Comparison of ENCODE assay signal across 1 cellular context in genomic region chr1:198599749-198600148, GRCh38.
TF ChIP-seq lines count a peak whose summit lies in the region.

No MANE protein-coding gene starts in this region.

TF ChIP-seq in GM12878, 131 proteins besides CTCF, POLR2A, EP300 and RAD21:
- TF ChIP-seq ETV6 (conservative IDR thresholded peaks at IDR 0.05 in 1 of 2, IDR thresholded peaks at IDR 0.05 in 1 of 2; ENCODE audit: borderline replicate concordance in 1 of 2, low read depth in 1 of 2) (no peak), ASH2L (IDR thresholded peaks at IDR 0.05; ENCODE audit: borderline replicate concordance, low read depth) (no peak), FOXM1 (IDR thresholded peaks at IDR 0.05; ENCODE audit: low read depth, low read length) (no peak), POLR2AphosphoS2 (IDR thresholded peaks at IDR 0.05; ENCODE audit: low read depth, low read length) (no peak), MYC (IDR thresholded peaks at IDR 0.05; ENCODE audit: insufficient read depth, insufficient read length, insufficient replicate concordance, low read length, severe bottlenecking) (no peak), HSF1 (IDR thresholded peaks at IDR 0.05; ENCODE audit: low read depth, low read length) (no peak), RFX5 (IDR thresholded peaks at IDR 0.05; ENCODE audit: low read depth, low read length) (no peak), EGR1 (IDR thresholded peaks at IDR 0.05; ENCODE audit: borderline replicate concordance in 1 of 2, low read depth in 2 of 2, low read length in 2 of 2) (no peak), CEBPB (IDR thresholded peaks at IDR 0.05; ENCODE audit: borderline replicate concordance in 1 of 2, low read depth in 2 of 2, low read length in 2 of 2) (no peak), BRCA1 (IDR thresholded peaks at IDR 0.05; ENCODE audit: low read depth, low read length) (no peak), YBX1 (IDR thresholded peaks at IDR 0.05) (no peak), FOXK2 (IDR thresholded peaks at IDR 0.05) (no peak), SRF (IDR thresholded peaks at IDR 0.05; ENCODE audit: low read depth in 2 of 2, low read length in 2 of 2) (no peak), TAF1 (IDR thresholded peaks at IDR 0.05; ENCODE audit: borderline replicate concordance, low read depth, low read length) (no peak), USF2 (IDR thresholded peaks at IDR 0.05; ENCODE audit: borderline replicate concordance, low read depth, low read length) (no peak), PML (IDR thresholded peaks at IDR 0.05; ENCODE audit: low read length) (no peak), SMARCA5 (IDR thresholded peaks at IDR 0.05) (no peak)
- TF ChIP-seq, protein P1, sequence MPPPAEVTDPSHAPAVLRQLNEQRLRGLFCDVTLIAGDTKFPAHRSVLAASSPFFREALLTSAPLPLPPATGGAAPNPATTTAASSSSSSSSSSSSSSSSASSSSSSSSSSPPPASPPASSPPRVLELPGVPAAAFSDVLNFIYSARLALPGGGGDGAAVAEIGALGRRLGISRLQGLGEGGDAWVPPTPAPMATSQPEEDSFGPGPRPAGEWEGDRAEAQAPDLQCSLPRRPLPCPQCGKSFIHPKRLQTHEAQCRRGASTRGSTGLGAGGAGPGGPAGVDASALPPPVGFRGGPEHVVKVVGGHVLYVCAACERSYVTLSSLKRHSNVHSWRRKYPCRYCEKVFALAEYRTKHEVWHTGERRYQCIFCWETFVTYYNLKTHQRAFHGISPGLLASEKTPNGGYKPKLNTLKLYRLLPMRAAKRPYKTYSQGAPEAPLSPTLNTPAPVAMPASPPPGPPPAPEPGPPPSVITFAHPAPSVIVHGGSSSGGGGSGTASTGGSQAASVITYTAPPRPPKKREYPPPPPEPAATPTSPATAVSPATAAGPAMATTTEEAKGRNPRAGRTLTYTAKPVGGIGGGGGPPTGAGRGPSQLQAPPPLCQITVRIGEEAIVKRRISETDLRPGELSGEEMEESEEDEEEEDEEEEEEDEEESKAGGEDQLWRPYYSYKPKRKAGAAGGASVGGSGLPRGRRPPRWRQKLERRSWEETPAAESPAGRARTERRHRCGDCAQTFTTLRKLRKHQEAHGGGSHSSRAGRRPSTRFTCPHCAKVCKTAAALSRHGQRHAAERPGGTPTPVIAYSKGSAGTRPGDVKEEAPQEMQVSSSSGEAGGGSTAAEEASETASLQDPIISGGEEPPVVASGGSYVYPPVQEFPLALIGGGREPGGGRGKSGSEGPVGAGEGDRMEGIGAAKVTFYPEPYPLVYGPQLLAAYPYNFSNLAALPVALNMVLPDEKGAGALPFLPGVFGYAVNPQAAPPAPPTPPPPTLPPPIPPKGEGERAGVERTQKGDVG (CRISPR knock-in tag; IDR thresholded peaks at IDR 0.05) = no peak
